Comparison of ENCODE assay signal across 3 cellular contexts in genomic region chr1:26844797-26845196, GRCh38. TPM values are rescaled to one million over a fixed set of nuclear protein-coding genes. Genes with fewer than 3 reads are reported as not detected.
"Had no signal": no experiment of that assay in that cellular context is flagged by ENCODE, and none has a peak within 500 bp of the region (broad histone marks: within the 10 kb centered on the region; RNA-seq: fewer than 3 reads in every experiment).

No MANE protein-coding gene starts in this region.

RNA-seq across cellular contexts. Expression of gene SFN, which starts 18.2 kb away (rescaled TPM):
- total RNA-seq: glomerular endothelial cell, left ventricle myocardium superior had no signal
- polyA plus RNA-seq: naive thymus-derived CD4-positive, alpha-beta T cell had no signal
